8 cellular contexts compared by ENCODE assay signal in the genomic region with DNA sequence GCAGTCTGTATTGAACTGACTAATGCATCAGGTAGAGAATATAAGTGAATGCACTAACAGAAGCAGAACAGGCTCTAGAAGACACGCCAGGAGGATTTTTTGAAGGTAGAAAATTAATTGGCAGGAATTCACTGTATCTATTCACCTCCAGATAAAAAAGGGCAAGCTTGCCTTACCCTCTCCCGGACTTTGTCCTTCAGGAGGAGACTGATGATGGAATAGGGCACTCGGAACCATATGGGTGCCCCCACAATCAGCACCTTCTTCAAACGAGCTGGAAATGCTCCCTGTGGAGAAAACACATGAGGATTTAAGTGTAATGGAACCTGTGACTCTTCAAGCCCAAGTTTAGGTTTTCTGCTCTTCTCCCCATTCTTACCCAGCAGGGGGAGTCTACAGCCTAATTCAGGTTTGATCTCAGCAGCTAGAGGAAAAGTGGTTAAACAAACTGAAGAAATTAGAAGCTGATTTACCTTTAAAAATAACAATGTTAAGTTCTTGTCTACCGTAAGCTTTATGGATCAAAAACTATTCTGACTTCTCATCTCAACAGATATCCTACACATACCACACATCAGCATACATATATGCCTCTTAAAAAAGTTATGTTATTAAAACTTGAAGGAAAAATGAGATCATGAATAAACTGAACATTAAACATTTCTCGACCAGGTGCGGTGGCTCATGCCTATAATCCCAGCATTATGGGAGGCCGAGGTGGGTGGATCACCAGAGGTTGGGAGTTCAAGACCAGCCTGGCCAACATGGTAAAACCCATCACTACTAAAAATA. TPM values are rescaled to one million over a fixed set of nuclear protein-coding genes. Genes with fewer than 3 reads are reported as not detected.
DNase-seq lines count a peak whose midpoint lies in the region; ATAC-seq and TF ChIP-seq lines count a peak whose summit lies in the region.

No MANE protein-coding gene starts in this region.

- H3K27me3 ChIP-seq in AG04450 (ENCODE audit: control insufficient read depth, insufficient read depth, low read length), result no peaks in the 10 kb centered on the region
- no peaks in the 10 kb centered on the region for H3K27me3 ChIP-seq in OCI-LY3 (ENCODE audit: low read depth, low read length)
- no peaks in the 10 kb centered on the region for H3K27me3 ChIP-seq in neural cell (ENCODE audit: insufficient read depth, low read depth, low read length)

- H3K4me3 ChIP-seq in AG04450 (ENCODE audit: low read depth, low read length), result no peak overlapping the region
- no peak overlapping the region for H3K4me3 ChIP-seq in OCI-LY3 (ENCODE audit: low read length)
- no peak overlapping the region for H3K4me3 ChIP-seq in neural cell (ENCODE audit: low read length)

- no peaks in the 10 kb centered on the region for H3F3A ChIP-seq in neural cell (ENCODE audit: insufficient read depth, low read length, poor library complexity, severe bottlenecking)

- no peak for TF ChIP-seq RAD21 in neural cell (conservative IDR thresholded peaks at IDR 0.05)

- H3K79me2 ChIP-seq in OCI-LY3 (ENCODE audit: low read length) (no peaks in the 10 kb centered on the region), neural cell (replicated peaks; ENCODE audit: insufficient read depth, low read length) (no peaks in the 10 kb centered on the region)

- H3K9me3 ChIP-seq in AG04450 (ENCODE audit: control insufficient read depth, insufficient read depth, low read length) (no peaks in the 10 kb centered on the region), OCI-LY3 (ENCODE audit: insufficient read depth, low read length) (no peaks in the 10 kb centered on the region), neural cell (ENCODE audit: low read length) (no peaks in the 10 kb centered on the region)

- TF ChIP-seq CTCF in AG04450 (IDR thresholded peaks at IDR 0.05; ENCODE audit: low read depth, low read length) (peak; percentile 79), OCI-LY3 (IDR thresholded peaks at IDR 0.05; ENCODE audit: low read depth, low read length) (peak; percentile 52), neural cell (IDR thresholded peaks at IDR 0.05; ENCODE audit: poor library complexity, severe bottlenecking) (peak; percentile 42)

- H3K36me3 ChIP-seq in OCI-LY3 (replicated peaks; ENCODE audit: low read depth, low read length) (peaks cover 24% of the 10 kb centered on the region), neural cell (ENCODE audit: insufficient read depth, low read length) (no peaks in the 10 kb centered on the region)

- TF ChIP-seq EP300 in neural cell (conservative IDR thresholded peaks at IDR 0.05; ENCODE audit: poor library complexity, severe bottlenecking), result no peak

- ATAC-seq in HG02571 (IDR thresholded peaks at IDR 0.05; ENCODE audit: unreplicated experiment), result no peak

- H3K27ac ChIP-seq in AG04450 (ENCODE audit: low read depth, low read length), result no peak overlapping the region
- H3K27ac ChIP-seq in OCI-LY3 (ENCODE audit: low read length), result no peak overlapping the region
- H3K27ac ChIP-seq in neural cell (ENCODE audit: low read length), result no peak overlapping the region

- H3K4me1 ChIP-seq in OCI-LY3 (ENCODE audit: low read length), result no peaks in the 10 kb centered on the region

- H4K20me1 ChIP-seq in OCI-LY3 (ENCODE audit: insufficient read depth, low read length) (no peaks in the 10 kb centered on the region), neural cell (ENCODE audit: insufficient read depth) (no peaks in the 10 kb centered on the region)

- H3K4me2 ChIP-seq in OCI-LY3 (ENCODE audit: low read length) (no peak overlapping the region), neural cell (ENCODE audit: low read length) (no peak overlapping the region)

- H3K9me2 ChIP-seq in neural cell (ENCODE audit: insufficient read depth, low read length), result no peaks in the 10 kb centered on the region

- POLR2A ChIA-PET in AG04450 (lab: Yijun Ruan, JAX), result no interaction called here

- DNase-seq in AG04450 (ENCODE audit: low read depth, low spot score) (peak; percentile 20), GM03348 (ENCODE audit: low spot score) (peak; percentile 53), dedifferentiated amniotic fluid mesenchymal stem cell (ENCODE audit: extremely low spot score) (peak; percentile 30), NCI-H2081 (lab: John Stamatoyannopoulos, UW) (no peak), UCSD-AML1 (lab: John Stamatoyannopoulos, UW; ENCODE audit: unreplicated experiment) (no peak)

- no peak overlapping the region for H2AFZ ChIP-seq in OCI-LY3 (ENCODE audit: low read depth, low read length)
- H2AFZ ChIP-seq in neural cell (ENCODE audit: low read depth, low read length), result no peak overlapping the region

- CTCF ChIA-PET in AG04450 (lab: Charles Lee), result interaction anchor here (0.5 to 2.0 kb wide), 20 partner anchors 9 to 292 kb away, joined by 3 to 9 read pairs (median 3); partner anchors contain the start of gene PTPN9

- H3K9ac ChIP-seq in OCI-LY3 (ENCODE audit: low read length) (no peak overlapping the region), neural cell (ENCODE audit: low read length) (no peak overlapping the region)

TF ChIP-seq in neural cell, 6 proteins besides CTCF, POLR2A, EP300 and RAD21:
- TF ChIP-seq TAF1 (IDR thresholded peaks at IDR 0.05; ENCODE audit: low read depth), result no peak
- TF ChIP-seq POLR2AphosphoS5 (IDR thresholded peaks at IDR 0.05), result no peak
- TF ChIP-seq, protein P1, sequence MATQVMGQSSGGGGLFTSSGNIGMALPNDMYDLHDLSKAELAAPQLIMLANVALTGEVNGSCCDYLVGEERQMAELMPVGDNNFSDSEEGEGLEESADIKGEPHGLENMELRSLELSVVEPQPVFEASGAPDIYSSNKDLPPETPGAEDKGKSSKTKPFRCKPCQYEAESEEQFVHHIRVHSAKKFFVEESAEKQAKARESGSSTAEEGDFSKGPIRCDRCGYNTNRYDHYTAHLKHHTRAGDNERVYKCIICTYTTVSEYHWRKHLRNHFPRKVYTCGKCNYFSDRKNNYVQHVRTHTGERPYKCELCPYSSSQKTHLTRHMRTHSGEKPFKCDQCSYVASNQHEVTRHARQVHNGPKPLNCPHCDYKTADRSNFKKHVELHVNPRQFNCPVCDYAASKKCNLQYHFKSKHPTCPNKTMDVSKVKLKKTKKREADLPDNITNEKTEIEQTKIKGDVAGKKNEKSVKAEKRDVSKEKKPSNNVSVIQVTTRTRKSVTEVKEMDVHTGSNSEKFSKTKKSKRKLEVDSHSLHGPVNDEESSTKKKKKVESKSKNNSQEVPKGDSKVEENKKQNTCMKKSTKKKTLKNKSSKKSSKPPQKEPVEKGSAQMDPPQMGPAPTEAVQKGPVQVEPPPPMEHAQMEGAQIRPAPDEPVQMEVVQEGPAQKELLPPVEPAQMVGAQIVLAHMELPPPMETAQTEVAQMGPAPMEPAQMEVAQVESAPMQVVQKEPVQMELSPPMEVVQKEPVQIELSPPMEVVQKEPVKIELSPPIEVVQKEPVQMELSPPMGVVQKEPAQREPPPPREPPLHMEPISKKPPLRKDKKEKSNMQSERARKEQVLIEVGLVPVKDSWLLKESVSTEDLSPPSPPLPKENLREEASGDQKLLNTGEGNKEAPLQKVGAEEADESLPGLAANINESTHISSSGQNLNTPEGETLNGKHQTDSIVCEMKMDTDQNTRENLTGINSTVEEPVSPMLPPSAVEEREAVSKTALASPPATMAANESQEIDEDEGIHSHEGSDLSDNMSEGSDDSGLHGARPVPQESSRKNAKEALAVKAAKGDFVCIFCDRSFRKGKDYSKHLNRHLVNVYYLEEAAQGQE (IDR thresholded peaks at IDR 0.05; ENCODE audit: borderline replicate concordance), result no peak
- TF ChIP-seq MXI1 (conservative IDR thresholded peaks at IDR 0.05; ENCODE audit: poor library complexity, severe bottlenecking), result no peak
- TF ChIP-seq SMC3 (conservative IDR thresholded peaks at IDR 0.05; ENCODE audit: poor library complexity), result peak; percentile 56
- TF ChIP-seq EZH2 (IDR thresholded peaks at IDR 0.05; ENCODE audit: borderline replicate concordance, insufficient read depth, low read length, poor library complexity, severe bottlenecking), result no peak

RNA-seq across cellular contexts. Expression of gene SIN3A, which starts 57.4 kb away (rescaled TPM):
- polyA plus RNA-seq in AG04450 (2011; rRNA removed), result 27.4 and 28.0 TPM in 2 replicates
- 60.9 and 66.8 TPM in 2 replicates for polyA minus RNA-seq in AG04450 (2011; rRNA and poly(A)+ RNA removed)
- 11.5 and 13.7 TPM in 2 replicates for polyA plus RNA-seq in neural cell
- polyA minus RNA-seq in neural cell, result 50.6 and 60.5 TPM in 2 replicates

Comparison
In these comparisons a context has a peak if more than half of its experiments do, and no peak if none do; other contexts are left out.
1. DNase-seq: peak in AG04450 (single experiment), GM03348 (single experiment) and dedifferentiated amniotic fluid mesenchymal stem cell (single experiment); none in NCI-H2081 (0 of 2) and UCSD-AML1 (single experiment).
2. Peak in every context shown above with its lines, with median percentiles within 50 percentile points of each other: CTCF ChIP-seq.